8 cellular contexts compared by ENCODE assay signal in the genomic region with DNA sequence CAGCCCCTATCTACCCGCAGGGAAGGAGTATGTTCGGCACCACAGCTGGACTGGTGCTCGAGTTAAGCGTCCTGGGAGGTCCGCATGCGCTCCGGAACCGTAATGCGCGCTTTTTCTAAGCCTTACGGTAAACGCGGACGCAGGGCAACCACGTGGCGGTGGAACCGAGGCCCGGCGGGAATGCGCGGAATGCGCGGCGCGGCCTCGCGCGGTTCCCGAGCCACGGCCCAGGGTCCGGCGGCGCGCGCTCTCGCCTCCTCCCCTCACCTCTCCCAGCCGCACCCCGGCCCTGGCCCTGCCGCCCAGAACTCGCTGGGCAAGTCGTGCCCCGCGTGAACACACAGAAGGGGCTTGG. TPM values are rescaled to one million over a fixed set of nuclear protein-coding genes. Genes with fewer than 3 reads are reported as not detected.
DNase-seq lines count a peak whose midpoint lies in the region; ATAC-seq, FAIRE-seq and TF ChIP-seq lines count a peak whose summit lies in the region.

No MANE protein-coding gene starts in this region.

- peak overlapping the region; percentile 84 for H3K4me2 ChIP-seq in A549

- H3K27ac ChIP-seq in A549: peak overlapping the region; percentile 79 to 96
- no peak overlapping the region for H3K27ac ChIP-seq in duodenal mucosa (ENCODE audit: low read depth, low read length)
- H3K27ac ChIP-seq in thoracic aorta: peak overlapping the region in 1 of 2 donors; percentile 46

- peak in 1 of 2 experiments; percentile 14; a peak in 2 of 5 replicates for TF ChIP-seq RAD21 in A549 (conservative IDR thresholded peaks at IDR 0.05 in 1 of 2, IDR thresholded peaks at IDR 0.05 in 1 of 2)

- ATAC-seq in A549 (peak; percentile 22 to 50), thoracic aorta (ENCODE audit: insufficient number of reproducible peaks, low FRiP score, low read depth) (no peak), HG03139 (IDR thresholded peaks at IDR 0.05; ENCODE audit: unreplicated experiment) (no peak), HG02852 (IDR thresholded peaks at IDR 0.05; ENCODE audit: unreplicated experiment) (no peak)

- H3K9ac ChIP-seq in duodenal mucosa (ENCODE audit: low read depth in 1 of 2, low read length in 2 of 2): peak overlapping the region in 1 of 2 donors; percentile 25

- no peaks in the 10 kb centered on the region for H3K9me3 ChIP-seq in A549
- no peaks in the 10 kb centered on the region for H3K9me3 ChIP-seq in duodenal mucosa (ENCODE audit: control insufficient read depth in 1 of 2, low read length in 2 of 2)
- no peaks in the 10 kb centered on the region for H3K9me3 ChIP-seq in thoracic aorta

- peaks cover 4 to 17% of the 10 kb centered on the region in 2 donors for H3K27me3 ChIP-seq in duodenal mucosa (ENCODE audit: control insufficient read depth in 1 of 2, insufficient read depth in 2 of 2, low read length in 2 of 2)
- no peaks in the 10 kb centered on the region for H3K27me3 ChIP-seq in thoracic aorta (replicated peaks; ENCODE audit: insufficient read depth)

- peak; percentile 61 to 90 for DNase-seq in A549 (ENCODE audit: low read depth in 1 of 2, low spot score in 1 of 2)
- peak; percentile 98 for DNase-seq in HuH-7.5 (ENCODE audit: low spot score)
- peak in 1 of 2 donors; percentile 93 for DNase-seq in lower leg skin (ENCODE audit: low spot score in 2 of 2)
- no peak for DNase-seq in thoracic aorta (ENCODE audit: low spot score)
- no peak for DNase-seq in UCSD-AML1 (lab: John Stamatoyannopoulos, UW; ENCODE audit: unreplicated experiment)

- TF ChIP-seq EP300 in A549 (IDR thresholded peaks at IDR 0.05): no peak

- TF ChIP-seq CTCF in A549 (IDR thresholded peaks at IDR 0.05): no peak
- no peak for TF ChIP-seq CTCF in lower leg skin (IDR thresholded peaks at IDR 0.05)
- TF ChIP-seq CTCF in thoracic aorta (IDR thresholded peaks at IDR 0.05): no peak

- intact Hi-C loops in lower leg skin (cut with DNase I; ENCODE audit: low total_unique reads): no loop called here

- POLR2A ChIA-PET in A549 (lab: Yijun Ruan, JAX): interaction anchor here (0.9 kb wide), 1 partner anchor 342 kb away, joined by 4 read pairs; no protein-coding TSS in a partner anchor

- CTCF ChIA-PET in A549 (lab: Yijun Ruan, JAX): interaction anchor here (0.6 to 1.3 kb wide), 2 partner anchors 10 to 340 kb away, joined by 3 read pairs; no protein-coding TSS in a partner anchor

- H3K36me3 ChIP-seq in duodenal mucosa (ENCODE audit: control insufficient read depth in 1 of 2, insufficient read depth in 2 of 2, low read length in 2 of 2) (no peaks in the 10 kb centered on the region), thoracic aorta (no peaks in the 10 kb centered on the region)

- H3K4me1 ChIP-seq in A549 (peaks cover 17% of the 10 kb centered on the region), duodenal mucosa (ENCODE audit: control insufficient read depth in 1 of 2, insufficient read depth in 2 of 2, low read length in 2 of 2) (peaks cover 28 to 42% of the 10 kb centered on the region in 2 donors), thoracic aorta (ENCODE audit: control insufficient read depth in 1 of 2, low read depth in 2 of 2) (peaks cover 32 to 47% of the 10 kb centered on the region in 2 donors)

- 3% methylated on average over 10 of the region's 43 CpGs for WGBS in A549 (ENCODE audit: missing lambda C conversion rate)
- 13 to 19% methylated on average over 10 to 40 of the region's 43 CpGs for WGBS in lower leg skin, 2 donors

- H3K4me3 ChIP-seq in A549 (peak overlapping the region; percentile 27; the same call in 2 of the 3 replicates), duodenal mucosa (ENCODE audit: low read depth in 1 of 2, low read length in 2 of 2) (peak overlapping the region; percentile 34 to 60), lower leg skin (ENCODE audit: low read depth, poor library complexity, severe bottlenecking) (peak overlapping the region; percentile 23), thoracic aorta (peak overlapping the region; percentile 97)

- TF ChIP-seq POLR2A in A549 (IDR thresholded peaks at IDR 0.05; ENCODE audit: low read length) (no peak), lower leg skin (IDR thresholded peaks at IDR 0.05) (no peak)

- peak; percentile 65 for FAIRE-seq in A549 (lab: Jason Lieb, UNC)

TF ChIP-seq in A549, 52 proteins besides CTCF, POLR2A, EP300 and RAD21 (continues in another document):
- TF ChIP-seq BHLHE40 (IDR thresholded peaks at IDR 0.05; ENCODE audit: low read depth, low read length) (no peak), NR3C1 (IDR thresholded peaks at IDR 0.05) (no peak), SMC3 (IDR thresholded peaks at IDR 0.05) (peak; percentile 37; the same call in 1 of the 3 replicates), FOSB (CRISPR knock-in tag; IDR thresholded peaks at IDR 0.05) (no peak), HOXB13 (CRISPR knock-in tag; IDR thresholded peaks at IDR 0.05; ENCODE audit: low read depth) (peak; percentile 86; the same call in 1 of the 2 replicates), JUN (IDR thresholded peaks at IDR 0.05) (peak in 1 of 2 experiments; percentile 79; a peak in 2 of 5 replicates), ESRRA (IDR thresholded peaks at IDR 0.05; ENCODE audit: borderline replicate concordance, low read length) (no peak), KDM1A (IDR thresholded peaks at IDR 0.05; ENCODE audit: low read depth) (no peak), EHF (CRISPR knock-in tag; IDR thresholded peaks at IDR 0.05) (0 out of 2 replicates have a peak, but pooled peaks have one; percentile 66), CBX8 (IDR thresholded peaks at IDR 0.05) (no peak), MAFK (IDR thresholded peaks at IDR 0.05; ENCODE audit: partially characterized antibody) (no peak), CHD4 (IDR thresholded peaks at IDR 0.05; ENCODE audit: borderline replicate concordance) (no peak), EHMT2 (IDR thresholded peaks at IDR 0.05; ENCODE audit: low read depth) (no peak), RCOR1 (IDR thresholded peaks at IDR 0.05; ENCODE audit: low read depth, low read length) (no peak), FOXS1 (CRISPR knock-in tag; IDR thresholded peaks at IDR 0.05) (peak; percentile 29; the same call in 1 of the 2 replicates), RFX5 (IDR thresholded peaks at IDR 0.05) (no peak), PHF8 (IDR thresholded peaks at IDR 0.05; ENCODE audit: borderline replicate concordance, low read depth) (no peak), HEYL (CRISPR knock-in tag; IDR thresholded peaks at IDR 0.05) (peak; percentile 60; the same call in 1 of the 2 replicates), HOXA7 (CRISPR knock-in tag; IDR thresholded peaks at IDR 0.05) (no peak), MYC (IDR thresholded peaks at IDR 0.05; ENCODE audit: borderline replicate concordance, low read length) (peak; percentile 91; the same call in 1 of the 2 replicates), ZNF302 (CRISPR knock-in tag; IDR thresholded peaks at IDR 0.05) (no peak), NPAS2 (CRISPR knock-in tag; IDR thresholded peaks at IDR 0.05; ENCODE audit: borderline replicate concordance) (0 out of 2 replicates have a peak, but pooled peaks have one; percentile 46), NFE2L2 (conservative IDR thresholded peaks at IDR 0.05; ENCODE audit: low read length) (no peak), ZFP36 (IDR thresholded peaks at IDR 0.05; ENCODE audit: borderline replicate concordance, partially characterized antibody) (no peak)
- TF ChIP-seq, protein P1, sequence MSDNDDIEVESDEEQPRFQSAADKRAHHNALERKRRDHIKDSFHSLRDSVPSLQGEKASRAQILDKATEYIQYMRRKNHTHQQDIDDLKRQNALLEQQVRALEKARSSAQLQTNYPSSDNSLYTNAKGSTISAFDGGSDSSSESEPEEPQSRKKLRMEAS (IDR thresholded peaks at IDR 0.05): peak; percentile 100
- TF ChIP-seq, protein P2, sequence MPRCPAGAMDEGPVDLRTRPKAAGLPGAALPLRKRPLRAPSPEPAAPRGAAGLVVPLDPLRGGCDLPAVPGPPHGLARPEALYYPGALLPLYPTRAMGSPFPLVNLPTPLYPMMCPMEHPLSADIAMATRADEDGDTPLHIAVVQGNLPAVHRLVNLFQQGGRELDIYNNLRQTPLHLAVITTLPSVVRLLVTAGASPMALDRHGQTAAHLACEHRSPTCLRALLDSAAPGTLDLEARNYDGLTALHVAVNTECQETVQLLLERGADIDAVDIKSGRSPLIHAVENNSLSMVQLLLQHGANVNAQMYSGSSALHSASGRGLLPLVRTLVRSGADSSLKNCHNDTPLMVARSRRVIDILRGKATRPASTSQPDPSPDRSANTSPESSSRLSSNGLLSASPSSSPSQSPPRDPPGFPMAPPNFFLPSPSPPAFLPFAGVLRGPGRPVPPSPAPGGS (IDR thresholded peaks at IDR 0.05): no peak
- TF ChIP-seq, protein P3, sequence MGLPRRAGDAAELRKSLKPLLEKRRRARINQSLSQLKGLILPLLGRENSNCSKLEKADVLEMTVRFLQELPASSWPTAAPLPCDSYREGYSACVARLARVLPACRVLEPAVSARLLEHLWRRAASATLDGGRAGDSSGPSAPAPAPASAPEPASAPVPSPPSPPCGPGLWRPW (IDR thresholded peaks at IDR 0.05): no peak
- TF ChIP-seq, protein P4, sequence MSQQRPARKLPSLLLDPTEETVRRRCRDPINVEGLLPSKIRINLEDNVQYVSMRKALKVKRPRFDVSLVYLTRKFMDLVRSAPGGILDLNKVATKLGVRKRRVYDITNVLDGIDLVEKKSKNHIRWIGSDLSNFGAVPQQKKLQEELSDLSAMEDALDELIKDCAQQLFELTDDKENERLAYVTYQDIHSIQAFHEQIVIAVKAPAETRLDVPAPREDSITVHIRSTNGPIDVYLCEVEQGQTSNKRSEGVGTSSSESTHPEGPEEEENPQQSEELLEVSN (IDR thresholded peaks at IDR 0.05; ENCODE audit: borderline replicate concordance, low read depth): peak; percentile 99

RNA-seq across cellular contexts. Expression of a gene that starts 4.5 kb away (rescaled TPM):
- polyA plus RNA-seq in A549 (2011; rRNA removed): 106 and 136 TPM in 2 replicates
- 219 and 249 TPM in 2 replicates for polyA plus RNA-seq in A549 (2012; cell fraction: cytosol; rRNA removed)
- polyA plus RNA-seq in A549 (2012; cell fraction: nucleus; rRNA removed): 343 and 460 TPM in 2 replicates
- 125 to 157 TPM (median 131 TPM) in 3 replicates for polyA plus RNA-seq in A549 (2017; fragmentation: RNase III; extraction: RNeasy Plus Mini Kit Qiagen cat#74134 plus additional on column Dnase treatment)
- polyA minus RNA-seq in A549 (2011; rRNA and poly(A)+ RNA removed): 276 and 347 TPM in 2 replicates
- total RNA-seq in lower leg skin: 100 to 1,000 TPM; 194 to 370 (median 229) TPM
- total RNA-seq in thoracic aorta: 100 to 1,000 TPM; 109 to 142 TPM

RNA-seq across cellular contexts. Expression of a gene that starts 38.7 kb away (rescaled TPM):
- polyA plus RNA-seq in A549 (2011; rRNA removed): 20.0 and 25.1 TPM in 2 replicates
- polyA plus RNA-seq in A549 (2012; cell fraction: cytosol; rRNA removed): 27.7 TPM in 2 replicates
- 31.5 and 54.7 TPM in 2 replicates for polyA plus RNA-seq in A549 (2012; cell fraction: nucleus; rRNA removed)
- 27.0 to 30.3 TPM (median 29.7 TPM) in 3 replicates for polyA plus RNA-seq in A549 (2017; fragmentation: RNase III; extraction: RNeasy Plus Mini Kit Qiagen cat#74134 plus additional on column Dnase treatment)
- polyA minus RNA-seq in A549 (2011; rRNA and poly(A)+ RNA removed): 11.0 TPM in 2 replicates
- 10 to 100 TPM; 15.2 to 69.2 (median 27.2) TPM for total RNA-seq in lower leg skin
- total RNA-seq in thoracic aorta: 10 to 100 TPM; 23.6 to 43.5 TPM

Comparison
In these comparisons a context has a peak if more than half of its experiments do, and no peak if none do; other contexts are left out.
1. ATAC-seq: peak in A549 (2 of 2); none in thoracic aorta (single experiment), HG03139 (single experiment) and HG02852 (single experiment).
2. DNase-seq: peak in A549 (2 of 2) and HuH-7.5 (single experiment); none in thoracic aorta (single experiment) and UCSD-AML1 (single experiment).
3. H3K4me3 ChIP-seq: peak in every context shown above with its lines; median percentile 97 in thoracic aorta; 47 in duodenal mucosa; 27 in A549; 23 in lower leg skin.